34 cellular contexts compared by ENCODE assay signal in the genomic region with DNA sequence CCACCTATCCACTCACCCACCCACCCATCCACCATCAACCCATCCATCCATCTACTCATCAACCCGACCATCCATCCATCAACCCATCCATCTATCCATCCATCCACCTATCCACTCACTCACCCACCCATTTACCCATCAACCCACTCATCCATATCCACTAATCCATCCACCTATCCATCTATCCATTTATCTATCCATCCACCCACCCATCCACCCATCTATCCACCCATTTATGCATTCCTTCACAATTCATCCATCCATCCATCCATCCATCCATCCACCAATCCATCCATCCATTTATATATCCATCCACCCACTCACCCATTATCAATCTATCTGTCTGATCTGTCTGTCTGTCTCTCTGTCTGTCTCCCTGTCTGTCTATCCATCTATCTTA. TPM values are rescaled to one million over a fixed set of nuclear protein-coding genes. Genes with fewer than 3 reads are reported as not detected.
"Had no signal": no experiment of that assay in that cellular context is flagged by ENCODE, and none has a peak within 500 bp of the region (broad histone marks: within the 10 kb centered on the region; RNA-seq: fewer than 3 reads in every experiment).

No MANE protein-coding gene starts in this region.

- H3K4me2 ChIP-seq: neural progenitor cell, smooth muscle cell had no signal

- DNase-seq: naive thymus-derived CD4-positive, alpha-beta T cell; natural killer cell; occipital lobe; ovary; posterior cingulate gyrus; psoas muscle; right cardiac atrium; spleen; stimulated activated CD4-positive, alpha-beta T cell treated with anti-CD3 and anti-CD28 coated beads, Interleukin-12 subunit alpha, Interleukin-12 subunit beta, amount 100 ng/mL, for 4 hours; stimulated activated CD4-positive, alpha-beta T cell treated with anti-CD3 and anti-CD28 coated beads, Interleukin-1b, Interleukin-23, amount 100 ng/mL, for 48 hours; stimulated activated CD4-positive, alpha-beta T cell treated with anti-CD3 and anti-CD28 coated beads, Interleukin-2, amount 100 ng/mL, for 48 hours; stimulated activated CD4-positive, alpha-beta T cell treated with anti-CD3 and anti-CD28 coated beads, Interleukin-4, amount 100 ng/mL, for 24 hours; stimulated activated naive B cell treated with anti-CD40 and anti-IgM and Interleukin-4, amounts not matched to agents 10 μg/mL and 1 μg/mL and 100 μg/mL, for 72 hours; stimulated activated naive CD4-positive, alpha-beta T cell treated with Interleukin-2 at 50 U/mL for 16 hours; stomach; thyroid gland; trophoblast cell; upper lobe of left lung had no signal

- ATAC-seq: naive thymus-derived CD4-positive, alpha-beta T cell; natural killer cell; psoas muscle; right cardiac atrium; sciatic nerve; stimulated activated effector memory CD8-positive, alpha-beta T cell treated with anti-CD3 and anti-CD28 coated beads, Interleukin-12 subunit alpha, Interleukin-12 subunit beta, amount 100 ng/mL, for 72 hours; stimulated activated naive B cell treated with anti-CD40 and anti-IgM and Interleukin-4, amounts not matched to agents 10 μg/mL and 1 μg/mL and 100 μg/mL, for 72 hours had no signal

- H3K36me3 ChIP-seq: neural progenitor cell, ovary, spleen, stomach, thoracic aorta, thyroid gland, tibial nerve, upper lobe of left lung, vagina had no signal

- H3K4me3 ChIP-seq: neural progenitor cell, ovary, psoas muscle, skin epidermis, smooth muscle cell, spleen, stomach, thoracic aorta, thyroid gland, tibial nerve, upper lobe of left lung, vagina had no signal

- H3K27me3 ChIP-seq: neural progenitor cell, ovary, spleen, thyroid gland, tibial nerve, upper lobe of left lung, vagina had no signal

- H3K9ac ChIP-seq: neural progenitor cell, parathyroid adenoma had no signal

- H3K27ac ChIP-seq: neural progenitor cell, ovary, parathyroid adenoma, psoas muscle, skin epidermis, spleen, stomach, thoracic aorta, thyroid gland, tibial nerve, upper lobe of left lung, vagina had no signal

- H3K9me3 ChIP-seq: ovary, psoas muscle, spleen, stomach, thoracic aorta, thyroid gland, tibial nerve, upper lobe of left lung, vagina had no signal

- H2AFZ ChIP-seq: neural progenitor cell, parathyroid adenoma had no signal

- H3K79me2 ChIP-seq: parathyroid adenoma had no signal

- H3K4me1 ChIP-seq: neural progenitor cell, parathyroid adenoma, psoas muscle, thyroid gland, vagina had no signal

RNA-seq across cellular contexts. Expression of a gene that starts 14.1 kb away (rescaled TPM):
- total RNA-seq: naive thymus-derived CD4-positive, alpha-beta T cell; natural killer cell; occipital lobe; osteoblast; ovary; progenitor cell of endocrine pancreas; psoas muscle; renal cortical epithelial cell; sciatic nerve; smooth muscle cell; spleen; stomach; subcutaneous adipose tissue; temporal lobe; thoracic aorta; thyroid gland; tibial nerve; upper lobe of left lung; ureter; vagina had no signal
- polyA plus RNA-seq: naive thymus-derived CD4-positive, alpha-beta T cell; neural cell; ovary; psoas muscle; right cardiac atrium; smooth muscle cell; spleen; stomach had no signal

RNA-seq across cellular contexts. Expression of a gene that starts 39.9 kb away (rescaled TPM):
- total RNA-seq: naive thymus-derived CD4-positive, alpha-beta T cell; natural killer cell; occipital lobe; osteoblast; progenitor cell of endocrine pancreas; psoas muscle; renal cortical epithelial cell; right cardiac atrium; sciatic nerve; smooth muscle cell; spleen; stomach; subcutaneous adipose tissue; temporal lobe; thoracic aorta; thyroid gland; tibial nerve; upper lobe of left lung; ureter; vagina had no signal
- polyA plus RNA-seq: naive thymus-derived CD4-positive, alpha-beta T cell; neural cell; ovary; psoas muscle; right cardiac atrium; smooth muscle cell; spleen; stomach had no signal
